In the genomic region with DNA sequence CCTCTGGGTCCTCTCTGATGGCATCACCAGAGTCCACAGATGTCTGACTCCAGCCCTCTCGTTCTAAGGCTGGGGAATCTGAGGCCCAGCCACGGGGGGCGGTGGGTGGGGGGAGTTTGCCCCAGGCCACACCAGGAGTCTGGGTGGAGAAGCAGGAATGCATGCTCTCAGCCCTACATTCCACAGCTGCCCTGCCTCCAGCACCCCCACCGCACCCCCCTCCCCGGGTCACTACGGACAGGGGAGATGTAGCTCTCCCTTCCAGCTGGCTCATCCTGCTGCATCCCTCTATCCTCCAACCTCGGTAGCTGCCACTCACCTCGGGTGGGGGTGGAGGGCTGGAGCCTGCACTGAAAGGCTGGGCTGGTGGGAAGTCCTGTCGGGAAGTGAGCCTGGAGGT, we compare ENCODE assay signal across 2 cellular contexts.
TF ChIP-seq lines count a peak whose summit lies in the region.

No MANE protein-coding gene starts in this region.

TF ChIP-seq in WTC11, 78 proteins besides CTCF, POLR2A, EP300 and RAD21:
- TF ChIP-seq, protein P1, sequence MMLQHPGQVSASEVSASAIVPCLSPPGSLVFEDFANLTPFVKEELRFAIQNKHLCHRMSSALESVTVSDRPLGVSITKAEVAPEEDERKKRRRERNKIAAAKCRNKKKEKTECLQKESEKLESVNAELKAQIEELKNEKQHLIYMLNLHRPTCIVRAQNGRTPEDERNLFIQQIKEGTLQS (CRISPR knock-in tag; conservative IDR thresholded peaks at IDR 0.05) = no peak
- TF ChIP-seq, protein P2, sequence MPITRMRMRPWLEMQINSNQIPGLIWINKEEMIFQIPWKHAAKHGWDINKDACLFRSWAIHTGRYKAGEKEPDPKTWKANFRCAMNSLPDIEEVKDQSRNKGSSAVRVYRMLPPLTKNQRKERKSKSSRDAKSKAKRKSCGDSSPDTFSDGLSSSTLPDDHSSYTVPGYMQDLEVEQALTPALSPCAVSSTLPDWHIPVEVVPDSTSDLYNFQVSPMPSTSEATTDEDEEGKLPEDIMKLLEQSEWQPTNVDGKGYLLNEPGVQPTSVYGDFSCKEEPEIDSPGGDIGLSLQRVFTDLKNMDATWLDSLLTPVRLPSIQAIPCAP (CRISPR knock-in tag; IDR thresholded peaks at IDR 0.05) = no peak
- TF ChIP-seq, protein P3, sequence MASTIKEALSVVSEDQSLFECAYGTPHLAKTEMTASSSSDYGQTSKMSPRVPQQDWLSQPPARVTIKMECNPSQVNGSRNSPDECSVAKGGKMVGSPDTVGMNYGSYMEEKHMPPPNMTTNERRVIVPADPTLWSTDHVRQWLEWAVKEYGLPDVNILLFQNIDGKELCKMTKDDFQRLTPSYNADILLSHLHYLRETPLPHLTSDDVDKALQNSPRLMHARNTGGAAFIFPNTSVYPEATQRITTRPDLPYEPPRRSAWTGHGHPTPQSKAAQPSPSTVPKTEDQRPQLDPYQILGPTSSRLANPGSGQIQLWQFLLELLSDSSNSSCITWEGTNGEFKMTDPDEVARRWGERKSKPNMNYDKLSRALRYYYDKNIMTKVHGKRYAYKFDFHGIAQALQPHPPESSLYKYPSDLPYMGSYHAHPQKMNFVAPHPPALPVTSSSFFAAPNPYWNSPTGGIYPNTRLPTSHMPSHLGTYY (CRISPR knock-in tag; IDR thresholded peaks at IDR 0.05) = no peak
- TF ChIP-seq, protein P4, sequence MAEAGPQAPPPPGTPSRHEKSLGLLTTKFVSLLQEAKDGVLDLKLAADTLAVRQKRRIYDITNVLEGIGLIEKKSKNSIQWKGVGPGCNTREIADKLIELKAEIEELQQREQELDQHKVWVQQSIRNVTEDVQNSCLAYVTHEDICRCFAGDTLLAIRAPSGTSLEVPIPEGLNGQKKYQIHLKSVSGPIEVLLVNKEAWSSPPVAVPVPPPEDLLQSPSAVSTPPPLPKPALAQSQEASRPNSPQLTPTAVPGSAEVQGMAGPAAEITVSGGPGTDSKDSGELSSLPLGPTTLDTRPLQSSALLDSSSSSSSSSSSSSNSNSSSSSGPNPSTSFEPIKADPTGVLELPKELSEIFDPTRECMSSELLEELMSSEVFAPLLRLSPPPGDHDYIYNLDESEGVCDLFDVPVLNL (CRISPR knock-in tag; IDR thresholded peaks at IDR 0.05; ENCODE audit: borderline replicate concordance, low read depth) = no peak
- TF ChIP-seq TEAD4 (CRISPR knock-in tag; IDR thresholded peaks at IDR 0.05) (no peak), ZNF671 (CRISPR knock-in tag; IDR thresholded peaks at IDR 0.05) (no peak), GABPB1 (CRISPR knock-in tag; IDR thresholded peaks at IDR 0.05) (no peak), IRF2 (CRISPR knock-in tag; IDR thresholded peaks at IDR 0.05; ENCODE audit: borderline replicate concordance, low read depth) (no peak), GRHL2 (CRISPR knock-in tag; IDR thresholded peaks at IDR 0.05; ENCODE audit: insufficient replicate concordance, severe bottlenecking) (no peak), FOXP1 (CRISPR knock-in tag; IDR thresholded peaks at IDR 0.05; ENCODE audit: borderline replicate concordance) (no peak), TP53 (CRISPR knock-in tag; IDR thresholded peaks at IDR 0.05) (no peak)
- TF ChIP-seq, protein P5, sequence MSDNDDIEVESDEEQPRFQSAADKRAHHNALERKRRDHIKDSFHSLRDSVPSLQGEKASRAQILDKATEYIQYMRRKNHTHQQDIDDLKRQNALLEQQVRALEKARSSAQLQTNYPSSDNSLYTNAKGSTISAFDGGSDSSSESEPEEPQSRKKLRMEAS (CRISPR knock-in tag; IDR thresholded peaks at IDR 0.05) = no peak
- TF ChIP-seq, protein P6, sequence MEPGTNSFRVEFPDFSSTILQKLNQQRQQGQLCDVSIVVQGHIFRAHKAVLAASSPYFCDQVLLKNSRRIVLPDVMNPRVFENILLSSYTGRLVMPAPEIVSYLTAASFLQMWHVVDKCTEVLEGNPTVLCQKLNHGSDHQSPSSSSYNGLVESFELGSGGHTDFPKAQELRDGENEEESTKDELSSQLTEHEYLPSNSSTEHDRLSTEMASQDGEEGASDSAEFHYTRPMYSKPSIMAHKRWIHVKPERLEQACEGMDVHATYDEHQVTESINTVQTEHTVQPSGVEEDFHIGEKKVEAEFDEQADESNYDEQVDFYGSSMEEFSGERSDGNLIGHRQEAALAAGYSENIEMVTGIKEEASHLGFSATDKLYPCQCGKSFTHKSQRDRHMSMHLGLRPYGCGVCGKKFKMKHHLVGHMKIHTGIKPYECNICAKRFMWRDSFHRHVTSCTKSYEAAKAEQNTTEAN (CRISPR knock-in tag; IDR thresholded peaks at IDR 0.05) = no peak

TF ChIP-seq in SK-N-SH, 30 proteins besides CTCF, POLR2A, EP300 and RAD21:
- TF ChIP-seq, protein P7, sequence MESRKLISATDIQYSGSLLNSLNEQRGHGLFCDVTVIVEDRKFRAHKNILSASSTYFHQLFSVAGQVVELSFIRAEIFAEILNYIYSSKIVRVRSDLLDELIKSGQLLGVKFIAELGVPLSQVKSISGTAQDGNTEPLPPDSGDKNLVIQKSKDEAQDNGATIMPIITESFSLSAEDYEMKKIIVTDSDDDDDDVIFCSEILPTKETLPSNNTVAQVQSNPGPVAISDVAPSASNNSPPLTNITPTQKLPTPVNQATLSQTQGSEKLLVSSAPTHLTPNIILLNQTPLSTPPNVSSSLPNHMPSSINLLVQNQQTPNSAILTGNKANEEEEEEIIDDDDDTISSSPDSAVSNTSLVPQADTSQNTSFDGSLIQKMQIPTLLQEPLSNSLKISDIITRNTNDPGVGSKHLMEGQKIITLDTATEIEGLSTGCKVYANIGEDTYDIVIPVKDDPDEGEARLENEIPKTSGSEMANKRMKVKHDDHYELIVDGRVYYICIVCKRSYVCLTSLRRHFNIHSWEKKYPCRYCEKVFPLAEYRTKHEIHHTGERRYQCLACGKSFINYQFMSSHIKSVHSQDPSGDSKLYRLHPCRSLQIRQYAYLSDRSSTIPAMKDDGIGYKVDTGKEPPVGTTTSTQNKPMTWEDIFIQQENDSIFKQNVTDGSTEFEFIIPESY (IDR thresholded peaks at IDR 0.05; ENCODE audit: borderline replicate concordance, low read depth) = no peak
- TF ChIP-seq YY1 (IDR thresholded peaks at IDR 0.05; ENCODE audit: low read depth) (no peak), MEF2A (IDR thresholded peaks at IDR 0.05; ENCODE audit: borderline replicate concordance, low read depth) (no peak), NFIC (IDR thresholded peaks at IDR 0.05; ENCODE audit: borderline replicate concordance) (no peak), SMC3 (IDR thresholded peaks at IDR 0.05; ENCODE audit: low read depth, low read length) (no peak)
